Comparison of ENCODE assay signal across 7 cellular contexts in genomic region chr1:1001057-1001630, GRCh38. TPM values are rescaled to one million over a fixed set of nuclear protein-coding genes. Genes with fewer than 3 reads are reported as not detected.
DNase-seq lines count a peak whose midpoint lies in the region; ATAC-seq and TF ChIP-seq lines count a peak whose summit lies in the region.
"Had no signal": no experiment of that assay in that cellular context is flagged by ENCODE, and none has a peak within 500 bp of the region (broad histone marks: within the 10 kb centered on the region; RNA-seq: fewer than 3 reads in every experiment).

No MANE protein-coding gene starts in this region.

- ATAC-seq in activated CD4-positive, alpha-beta T cell treated with anti-CD3 and anti-CD28 coated beads for 36 hours, result no peak
- ATAC-seq in thoracic aorta (ENCODE audit: insufficient number of reproducible peaks, low FRiP score, low read depth) (no peak), GM19035 (IDR thresholded peaks at IDR 0.05; ENCODE audit: unreplicated experiment) (no peak)

- H3K4me3 ChIP-seq in fibroblast of the aortic adventitia (ENCODE audit: low read depth, low read length) (peak overlapping the region; percentile 31), thoracic aorta (peak overlapping the region; percentile 98)

- peaks cover 15% of the 10 kb centered on the region for H3K4me1 Mint-ChIP-seq in activated CD4-positive, alpha-beta T cell treated with anti-CD3 and anti-CD28 coated beads for 36 hours
- peaks cover 11% of the 10 kb centered on the region for H3K4me1 Mint-ChIP-seq in activated T-helper 2 cell treated with anti-CD3 and anti-CD28 coated beads, Interferon-gamma antibody, Interleukin-2, Interleukin-4, amounts not matched to agents 10 μg/mL and 5 μg/mL and 100 μg/mL, durations not matched to agents 14 hours and 24 hours and 36 hours (ENCODE audit: low read depth)

- no peak for DNase-seq in activated CD4-positive, alpha-beta T cell treated with anti-CD3 and anti-CD28 coated beads for 36 hours
- no peak for DNase-seq in activated CD4-positive, alpha-beta T cell treated with anti-CD3 and anti-CD28 coated beads for 4 hours
- DNase-seq in fibroblast of the aortic adventitia (ENCODE audit: low read depth) (no peak), thoracic aorta (ENCODE audit: low spot score) (no peak)
- no peak for DNase-seq in activated T-helper 2 cell treated with anti-CD3 and anti-CD28 coated beads, Interferon-gamma antibody, Interleukin-2, Interleukin-4, amounts not matched to agents 10 μg/mL and 5 μg/mL and 100 μg/mL, durations not matched to agents 14 hours and 24 hours and 36 hours (ENCODE audit: low spot score)
- DNase-seq: DND-41 had no signal

- TF ChIP-seq CTCF in fibroblast of the aortic adventitia (IDR thresholded peaks at IDR 0.05; ENCODE audit: insufficient read depth, low read length) (no peak), thoracic aorta (IDR thresholded peaks at IDR 0.05) (no peak)

- CTCF ChIA-PET in activated CD4-positive, alpha-beta T cell treated with anti-CD3 and anti-CD28 coated beads for 36 hours (lab: Charles Lee), result interaction anchor here (1.0 to 3.1 kb wide), 8 partner anchors 9 to 304 kb away, joined by 3 to 20 read pairs (median 5); partner anchors contain the start of gene ISG15

- peak overlapping the region; percentile 90 for H3K27ac Mint-ChIP-seq in activated CD4-positive, alpha-beta T cell treated with anti-CD3 and anti-CD28 coated beads for 36 hours
- no peak overlapping the region for H3K27ac Mint-ChIP-seq in activated T-helper 2 cell treated with anti-CD3 and anti-CD28 coated beads, Interferon-gamma antibody, Interleukin-2, Interleukin-4, amounts not matched to agents 10 μg/mL and 5 μg/mL and 100 μg/mL, durations not matched to agents 14 hours and 24 hours and 36 hours

- H3K36me3 ChIP-seq in thoracic aorta, result no peaks in the 10 kb centered on the region

- H3K27ac ChIP-seq in thoracic aorta, result peak overlapping the region; percentile 99

- no peaks in the 10 kb centered on the region for H3K9me3 Mint-ChIP-seq in activated CD4-positive, alpha-beta T cell treated with anti-CD3 and anti-CD28 coated beads for 36 hours (ENCODE audit: low read depth)
- no peaks in the 10 kb centered on the region for H3K9me3 Mint-ChIP-seq in activated T-helper 2 cell treated with anti-CD3 and anti-CD28 coated beads, Interferon-gamma antibody, Interleukin-2, Interleukin-4, amounts not matched to agents 10 μg/mL and 5 μg/mL and 100 μg/mL, durations not matched to agents 14 hours and 24 hours and 36 hours

- H3K9me3 ChIP-seq in thoracic aorta, result no peaks in the 10 kb centered on the region

- peaks cover 1% of the 10 kb centered on the region for H3K36me3 Mint-ChIP-seq in activated CD4-positive, alpha-beta T cell treated with anti-CD3 and anti-CD28 coated beads for 36 hours (ENCODE audit: low read depth)
- no peaks in the 10 kb centered on the region for H3K36me3 Mint-ChIP-seq in activated T-helper 2 cell treated with anti-CD3 and anti-CD28 coated beads, Interferon-gamma antibody, Interleukin-2, Interleukin-4, amounts not matched to agents 10 μg/mL and 5 μg/mL and 100 μg/mL, durations not matched to agents 14 hours and 24 hours and 36 hours (ENCODE audit: low read depth)

- H3K4me1 ChIP-seq in thoracic aorta (ENCODE audit: control insufficient read depth in 1 of 2, low read depth in 2 of 2), result peaks cover 13 to 44% of the 10 kb centered on the region in 2 donors

- peaks cover 21% of the 10 kb centered on the region for H3K27me3 Mint-ChIP-seq in activated CD4-positive, alpha-beta T cell treated with anti-CD3 and anti-CD28 coated beads for 36 hours
- peaks cover 31% of the 10 kb centered on the region for H3K27me3 Mint-ChIP-seq in activated T-helper 2 cell treated with anti-CD3 and anti-CD28 coated beads, Interferon-gamma antibody, Interleukin-2, Interleukin-4, amounts not matched to agents 10 μg/mL and 5 μg/mL and 100 μg/mL, durations not matched to agents 14 hours and 24 hours and 36 hours (ENCODE audit: low read depth)

- no peaks in the 10 kb centered on the region for H3K27me3 ChIP-seq in thoracic aorta (replicated peaks; ENCODE audit: insufficient read depth)

- POLR2A ChIA-PET in activated CD4-positive, alpha-beta T cell treated with anti-CD3 and anti-CD28 coated beads for 36 hours (lab: Charles Lee), result no interaction called here

- peak overlapping the region; percentile 72 for H3K4me3 Mint-ChIP-seq in activated CD4-positive, alpha-beta T cell treated with anti-CD3 and anti-CD28 coated beads for 36 hours
- H3K4me3 Mint-ChIP-seq in activated T-helper 2 cell treated with anti-CD3 and anti-CD28 coated beads, Interferon-gamma antibody, Interleukin-2, Interleukin-4, amounts not matched to agents 10 μg/mL and 5 μg/mL and 100 μg/mL, durations not matched to agents 14 hours and 24 hours and 36 hours (ENCODE audit: low read depth), result no peak overlapping the region

- intact Hi-C loops in activated CD4-positive, alpha-beta T cell treated with anti-CD3 and anti-CD28 coated beads for 36 hours (cut with DNase I, micrococcal nuclease), result loop anchor here in 1 of 2 experiments (1.0 kb wide), 1 partner anchor 42 kb away; the partner anchor contains the start of gene NOC2L
- intact Hi-C loops in activated T-helper 2 cell treated with anti-CD3 and anti-CD28 coated beads, Interferon-gamma antibody, Interleukin-2, Interleukin-4, amounts not matched to agents 10 μg/mL and 5 μg/mL and 100 μg/mL, durations not matched to agents 14 hours and 24 hours and 36 hours (cut with micrococcal nuclease), result no loop called here

RNA-seq across cellular contexts. Expression of gene HES4, which starts 1.2 kb away (rescaled TPM):
- total RNA-seq in activated CD4-positive, alpha-beta T cell treated with anti-CD3 and anti-CD28 coated beads for 36 hours, result 1 to 10 TPM; 3.5 to 4.2 TPM
- total RNA-seq in fibroblast of the aortic adventitia (ENCODE audit: low replicate concordance), result 0.36 and 0.82 TPM in 2 replicates
- 10 to 100 TPM; 50.1 to 98.8 TPM for total RNA-seq in thoracic aorta
- total RNA-seq in activated T-helper 2 cell treated with anti-CD3 and anti-CD28 coated beads, Interferon-gamma antibody, Interleukin-2, Interleukin-4, amounts not matched to agents 10 μg/mL and 5 μg/mL and 100 μg/mL, durations not matched to agents 14 hours and 24 hours and 36 hours, result 2.0 and 3.1 TPM in 2 replicates

RNA-seq across cellular contexts. Expression of gene ISG15, which starts 12.2 kb away (rescaled TPM):
- 10 to 100 TPM; 30.5 to 51.7 TPM for total RNA-seq in activated CD4-positive, alpha-beta T cell treated with anti-CD3 and anti-CD28 coated beads for 36 hours
- total RNA-seq in fibroblast of the aortic adventitia (ENCODE audit: low replicate concordance) (34.7 and 39.6 TPM in 2 replicates), thoracic aorta (100 to 1,000 TPM in 1 of 2 donors, 10 to 100 TPM in 1; 31.5 to 104 TPM)
- total RNA-seq in activated T-helper 2 cell treated with anti-CD3 and anti-CD28 coated beads, Interferon-gamma antibody, Interleukin-2, Interleukin-4, amounts not matched to agents 10 μg/mL and 5 μg/mL and 100 μg/mL, durations not matched to agents 14 hours and 24 hours and 36 hours, result 31.9 and 33.8 TPM in 2 replicates

RNA-seq across cellular contexts. Expression of gene AGRN, which starts 18.8 kb away (rescaled TPM):
- 10 to 100 TPM; 22.7 to 24.4 TPM for total RNA-seq in activated CD4-positive, alpha-beta T cell treated with anti-CD3 and anti-CD28 coated beads for 36 hours
- 7.9 and 85.7 TPM in 2 replicates for total RNA-seq in fibroblast of the aortic adventitia (ENCODE audit: low replicate concordance)
- total RNA-seq in thoracic aorta, result 10 to 100 TPM; 36.2 to 36.7 TPM
- total RNA-seq in activated T-helper 2 cell treated with anti-CD3 and anti-CD28 coated beads, Interferon-gamma antibody, Interleukin-2, Interleukin-4, amounts not matched to agents 10 μg/mL and 5 μg/mL and 100 μg/mL, durations not matched to agents 14 hours and 24 hours and 36 hours, result 27.6 and 29.2 TPM in 2 replicates

RNA-seq across cellular contexts. Expression of gene PERM1, which starts 19.3 kb away (rescaled TPM):
- total RNA-seq in activated CD4-positive, alpha-beta T cell treated with anti-CD3 and anti-CD28 coated beads for 36 hours, result not detected
- 0.57 TPM in 1 of 2 replicates, not detected in the other for total RNA-seq in fibroblast of the aortic adventitia (ENCODE audit: low replicate concordance)
- total RNA-seq in thoracic aorta, result under 1 TPM; 0.54 to 0.99 TPM
- total RNA-seq in activated T-helper 2 cell treated with anti-CD3 and anti-CD28 coated beads, Interferon-gamma antibody, Interleukin-2, Interleukin-4, amounts not matched to agents 10 μg/mL and 5 μg/mL and 100 μg/mL, durations not matched to agents 14 hours and 24 hours and 36 hours, result not detected in 2 replicates

RNA-seq across cellular contexts. Expression of gene PLEKHN1, which starts 34.9 kb away (rescaled TPM):
- total RNA-seq in activated CD4-positive, alpha-beta T cell treated with anti-CD3 and anti-CD28 coated beads for 36 hours, result 1 to 10 TPM; 1.1 to 1.4 TPM
- total RNA-seq in fibroblast of the aortic adventitia (ENCODE audit: low replicate concordance) (0.54 TPM in 1 of 2 replicates, not detected in the other), thoracic aorta (under 1 TPM in 1 of 2 donors, not detected in 1; 0.27 TPM)
- total RNA-seq in activated T-helper 2 cell treated with anti-CD3 and anti-CD28 coated beads, Interferon-gamma antibody, Interleukin-2, Interleukin-4, amounts not matched to agents 10 μg/mL and 5 μg/mL and 100 μg/mL, durations not matched to agents 14 hours and 24 hours and 36 hours, result 3.7 and 4.0 TPM in 2 replicates

Comparison
In these comparisons a context has a peak if more than half of its experiments do, and no peak if none do; other contexts are left out.
1. RNA of gene HES4, which starts 1.2 kb away (total RNA-seq): 50.1 to 98.8 TPM in thoracic aorta; 3.5 to 4.2 TPM in activated CD4-positive, alpha-beta T cell treated with anti-CD3 and anti-CD28 coated beads for 36 hours, 2.0 to 3.1 TPM in activated T-helper 2 cell treated with anti-CD3 and anti-CD28 coated beads, Interferon-gamma antibody, Interleukin-2, Interleukin-4, amounts not matched to agents 10 μg/mL and 5 μg/mL and 100 μg/mL, durations not matched to agents 14 hours and 24 hours and 36 hours and 0.36 to 0.82 TPM in fibroblast of the aortic adventitia; every median in the first group is over 4 times any median in the second.